1 cellular context compared by ENCODE assay signal in the genomic region with DNA sequence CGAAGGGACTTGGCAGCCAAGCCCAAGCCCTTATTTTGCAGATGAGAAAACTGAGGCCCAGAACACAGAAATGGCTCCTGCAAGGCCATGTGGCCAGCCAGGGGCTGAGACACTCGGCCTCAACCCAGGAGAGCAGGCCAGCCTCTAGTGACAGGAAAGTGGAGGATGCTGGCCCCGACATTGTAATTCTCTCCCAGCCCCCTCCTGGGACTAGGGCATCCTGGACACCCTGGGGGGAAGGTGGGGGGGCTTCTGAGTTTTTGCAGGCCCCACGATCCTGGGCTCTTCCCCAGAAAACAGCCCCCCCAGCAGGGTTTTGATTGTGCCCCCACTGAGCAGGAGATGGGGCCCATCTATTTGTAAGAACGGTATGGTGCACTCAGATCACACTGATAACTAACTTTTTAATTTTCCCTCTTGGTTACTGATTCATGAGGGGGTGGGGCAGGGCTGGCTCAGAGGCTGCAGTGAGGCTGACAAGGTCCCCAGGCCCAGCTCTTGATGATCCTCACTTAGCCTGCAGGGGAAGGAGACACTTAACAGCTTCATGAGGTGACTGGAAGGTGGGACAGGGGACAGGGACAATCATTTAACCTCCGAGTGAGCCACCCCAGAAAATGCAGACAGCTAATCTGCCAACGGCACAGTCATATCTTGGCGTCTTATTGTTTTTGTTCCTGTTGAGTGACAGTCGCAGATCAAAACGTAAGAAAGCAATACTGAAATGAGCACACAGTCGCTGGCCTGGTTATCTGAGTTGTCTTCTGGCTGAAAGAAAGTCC.
TF ChIP-seq lines count a peak whose summit lies in the region.

No MANE protein-coding gene starts in this region.

TF ChIP-seq in GM12878, 131 proteins besides CTCF, POLR2A, EP300 and RAD21:
- 0 out of 2 replicates have a peak, but pooled peaks have one; percentile 27 for TF ChIP-seq BACH1 (IDR thresholded peaks at IDR 0.05; ENCODE audit: borderline replicate concordance)
- TF ChIP-seq ZBED1 (IDR thresholded peaks at IDR 0.05; ENCODE audit: borderline replicate concordance), result 0 out of 2 replicates have a peak, but pooled peaks have one; percentile 53
- no peak for TF ChIP-seq ZNF274 (IDR thresholded peaks at IDR 0.05; ENCODE audit: insufficient read depth, insufficient read length)
- peak; percentile 71 for TF ChIP-seq SKIL (IDR thresholded peaks at IDR 0.05; ENCODE audit: low read depth, poor library complexity, severe bottlenecking)
- TF ChIP-seq PML (IDR thresholded peaks at IDR 0.05; ENCODE audit: low read length), result no peak
- TF ChIP-seq POLR2AphosphoS2 (IDR thresholded peaks at IDR 0.05; ENCODE audit: low read depth, low read length), result no peak
- no peak for TF ChIP-seq MTA3 (IDR thresholded peaks at IDR 0.05; ENCODE audit: borderline replicate concordance, low read length)
- TF ChIP-seq JUND (IDR thresholded peaks at IDR 0.05; ENCODE audit: low read depth, low read length), result 0 out of 2 replicates have a peak, but pooled peaks have one; percentile 17
- TF ChIP-seq, protein P1, sequence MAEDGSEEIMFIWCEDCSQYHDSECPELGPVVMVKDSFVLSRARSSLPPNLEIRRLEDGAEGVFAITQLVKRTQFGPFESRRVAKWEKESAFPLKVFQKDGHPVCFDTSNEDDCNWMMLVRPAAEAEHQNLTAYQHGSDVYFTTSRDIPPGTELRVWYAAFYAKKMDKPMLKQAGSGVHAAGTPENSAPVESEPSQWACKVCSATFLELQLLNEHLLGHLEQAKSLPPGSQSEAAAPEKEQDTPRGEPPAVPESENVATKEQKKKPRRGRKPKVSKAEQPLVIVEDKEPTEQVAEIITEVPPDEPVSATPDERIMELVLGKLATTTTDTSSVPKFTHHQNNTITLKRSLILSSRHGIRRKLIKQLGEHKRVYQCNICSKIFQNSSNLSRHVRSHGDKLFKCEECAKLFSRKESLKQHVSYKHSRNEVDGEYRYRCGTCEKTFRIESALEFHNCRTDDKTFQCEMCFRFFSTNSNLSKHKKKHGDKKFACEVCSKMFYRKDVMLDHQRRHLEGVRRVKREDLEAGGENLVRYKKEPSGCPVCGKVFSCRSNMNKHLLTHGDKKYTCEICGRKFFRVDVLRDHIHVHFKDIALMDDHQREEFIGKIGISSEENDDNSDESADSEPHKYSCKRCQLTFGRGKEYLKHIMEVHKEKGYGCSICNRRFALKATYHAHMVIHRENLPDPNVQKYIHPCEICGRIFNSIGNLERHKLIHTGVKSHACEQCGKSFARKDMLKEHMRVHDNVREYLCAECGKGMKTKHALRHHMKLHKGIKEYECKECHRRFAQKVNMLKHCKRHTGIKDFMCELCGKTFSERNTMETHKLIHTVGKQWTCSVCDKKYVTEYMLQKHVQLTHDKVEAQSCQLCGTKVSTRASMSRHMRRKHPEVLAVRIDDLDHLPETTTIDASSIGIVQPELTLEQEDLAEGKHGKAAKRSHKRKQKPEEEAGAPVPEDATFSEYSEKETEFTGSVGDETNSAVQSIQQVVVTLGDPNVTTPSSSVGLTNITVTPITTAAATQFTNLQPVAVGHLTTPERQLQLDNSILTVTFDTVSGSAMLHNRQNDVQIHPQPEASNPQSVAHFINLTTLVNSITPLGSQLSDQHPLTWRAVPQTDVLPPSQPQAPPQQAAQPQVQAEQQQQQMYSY (CRISPR knock-in tag; IDR thresholded peaks at IDR 0.05), result no peak
- TF ChIP-seq SP1 (IDR thresholded peaks at IDR 0.05; ENCODE audit: low read depth, low read length), result peak; percentile 18
- peak; percentile 41 for TF ChIP-seq RUNX3 (IDR thresholded peaks at IDR 0.05; ENCODE audit: low read length)
- peak; percentile 91 for TF ChIP-seq PBX3 (IDR thresholded peaks at IDR 0.05; ENCODE audit: insufficient replicate concordance, low read depth, low read length)
- TF ChIP-seq JUNB (IDR thresholded peaks at IDR 0.05), result peak; percentile 85
- TF ChIP-seq PAX8 (IDR thresholded peaks at IDR 0.05), result no peak
- peak; percentile 91 for TF ChIP-seq IRF4 (IDR thresholded peaks at IDR 0.05; ENCODE audit: low read depth, low read length)
- TF ChIP-seq, protein P2, sequence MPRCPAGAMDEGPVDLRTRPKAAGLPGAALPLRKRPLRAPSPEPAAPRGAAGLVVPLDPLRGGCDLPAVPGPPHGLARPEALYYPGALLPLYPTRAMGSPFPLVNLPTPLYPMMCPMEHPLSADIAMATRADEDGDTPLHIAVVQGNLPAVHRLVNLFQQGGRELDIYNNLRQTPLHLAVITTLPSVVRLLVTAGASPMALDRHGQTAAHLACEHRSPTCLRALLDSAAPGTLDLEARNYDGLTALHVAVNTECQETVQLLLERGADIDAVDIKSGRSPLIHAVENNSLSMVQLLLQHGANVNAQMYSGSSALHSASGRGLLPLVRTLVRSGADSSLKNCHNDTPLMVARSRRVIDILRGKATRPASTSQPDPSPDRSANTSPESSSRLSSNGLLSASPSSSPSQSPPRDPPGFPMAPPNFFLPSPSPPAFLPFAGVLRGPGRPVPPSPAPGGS (IDR thresholded peaks at IDR 0.05; ENCODE audit: borderline replicate concordance, insufficient read depth, low read depth, low read length, poor library complexity, severe bottlenecking), result peak; percentile 27
- no peak for TF ChIP-seq MYB (IDR thresholded peaks at IDR 0.05; ENCODE audit: borderline replicate concordance, low read depth, low read length)
- no peak for TF ChIP-seq CEBPZ (IDR thresholded peaks at IDR 0.05; ENCODE audit: low read depth, low read length)
- 0 out of 2 replicates have a peak, but pooled peaks have one; percentile 7 for TF ChIP-seq SMC3 (IDR thresholded peaks at IDR 0.05; ENCODE audit: borderline replicate concordance, low read length)
- peak; percentile 68; the same call in 1 of the 2 replicates for TF ChIP-seq NFIC (IDR thresholded peaks at IDR 0.05; ENCODE audit: low read depth, low read length)
- peak; percentile 97 for TF ChIP-seq CREM (IDR thresholded peaks at IDR 0.05; ENCODE audit: low read depth)
- peak; percentile 23; the same call in 1 of the 2 replicates for TF ChIP-seq ATF2 (IDR thresholded peaks at IDR 0.05; ENCODE audit: low read length)
- no peak for TF ChIP-seq RCOR1 (conservative IDR thresholded peaks at IDR 0.05; ENCODE audit: low read depth, low read length)
- no peak for TF ChIP-seq HDAC6 (IDR thresholded peaks at IDR 0.05; ENCODE audit: unreplicated experiment)
- TF ChIP-seq ASH2L (IDR thresholded peaks at IDR 0.05; ENCODE audit: borderline replicate concordance, low read depth), result no peak
- 0 out of 2 replicates have a peak, but pooled peaks have one; percentile 12 for TF ChIP-seq POLR2AphosphoS5 (IDR thresholded peaks at IDR 0.05; ENCODE audit: low read length)
- TF ChIP-seq NBN (IDR thresholded peaks at IDR 0.05), result peak; percentile 19; the same call in 1 of the 2 replicates
- TF ChIP-seq CREB1 (IDR thresholded peaks at IDR 0.05; ENCODE audit: low read depth), result peak; percentile 97
- 0 out of 2 replicates have a peak, but pooled peaks have one; percentile 11 for TF ChIP-seq ATF3 (IDR thresholded peaks at IDR 0.05; ENCODE audit: borderline replicate concordance, extremely low read depth, low read depth, low read length)
- no peak for TF ChIP-seq STAT3 (IDR thresholded peaks at IDR 0.05; ENCODE audit: low read depth, low read length)
- no peak for TF ChIP-seq RELA (IDR thresholded peaks at IDR 0.05; ENCODE audit: borderline replicate concordance, partially characterized antibody)
- TF ChIP-seq SRF (IDR thresholded peaks at IDR 0.05; ENCODE audit: low read depth in 2 of 2, low read length in 2 of 2), result 0 out of 4 replicates have a peak, but pooled peaks of 1 of the 2 experiments have one; percentile 61
- TF ChIP-seq RFX5 (IDR thresholded peaks at IDR 0.05; ENCODE audit: low read depth, low read length), result no peak
- TF ChIP-seq DPF2 (IDR thresholded peaks at IDR 0.05), result 0 out of 2 replicates have a peak, but pooled peaks have one; percentile 37
- peak; percentile 8; the same call in 1 of the 2 replicates for TF ChIP-seq EED (IDR thresholded peaks at IDR 0.05; ENCODE audit: low read depth)
- TF ChIP-seq LARP7 (IDR thresholded peaks at IDR 0.05), result no peak
- TF ChIP-seq, protein P3, sequence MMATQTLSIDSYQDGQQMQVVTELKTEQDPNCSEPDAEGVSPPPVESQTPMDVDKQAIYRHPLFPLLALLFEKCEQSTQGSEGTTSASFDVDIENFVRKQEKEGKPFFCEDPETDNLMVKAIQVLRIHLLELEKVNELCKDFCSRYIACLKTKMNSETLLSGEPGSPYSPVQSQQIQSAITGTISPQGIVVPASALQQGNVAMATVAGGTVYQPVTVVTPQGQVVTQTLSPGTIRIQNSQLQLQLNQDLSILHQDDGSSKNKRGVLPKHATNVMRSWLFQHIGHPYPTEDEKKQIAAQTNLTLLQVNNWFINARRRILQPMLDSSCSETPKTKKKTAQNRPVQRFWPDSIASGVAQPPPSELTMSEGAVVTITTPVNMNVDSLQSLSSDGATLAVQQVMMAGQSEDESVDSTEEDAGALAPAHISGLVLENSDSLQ (IDR thresholded peaks at IDR 0.05), result peak; percentile 97
- TF ChIP-seq, protein P4, sequence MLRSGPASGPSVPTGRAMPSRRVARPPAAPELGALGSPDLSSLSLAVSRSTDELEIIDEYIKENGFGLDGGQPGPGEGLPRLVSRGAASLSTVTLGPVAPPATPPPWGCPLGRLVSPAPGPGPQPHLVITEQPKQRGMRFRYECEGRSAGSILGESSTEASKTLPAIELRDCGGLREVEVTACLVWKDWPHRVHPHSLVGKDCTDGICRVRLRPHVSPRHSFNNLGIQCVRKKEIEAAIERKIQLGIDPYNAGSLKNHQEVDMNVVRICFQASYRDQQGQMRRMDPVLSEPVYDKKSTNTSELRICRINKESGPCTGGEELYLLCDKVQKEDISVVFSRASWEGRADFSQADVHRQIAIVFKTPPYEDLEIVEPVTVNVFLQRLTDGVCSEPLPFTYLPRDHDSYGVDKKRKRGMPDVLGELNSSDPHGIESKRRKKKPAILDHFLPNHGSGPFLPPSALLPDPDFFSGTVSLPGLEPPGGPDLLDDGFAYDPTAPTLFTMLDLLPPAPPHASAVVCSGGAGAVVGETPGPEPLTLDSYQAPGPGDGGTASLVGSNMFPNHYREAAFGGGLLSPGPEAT (IDR thresholded peaks at IDR 0.05; ENCODE audit: low read depth), result 0 out of 2 replicates have a peak, but pooled peaks have one; percentile 56
- no peak for TF ChIP-seq SMAD5 (IDR thresholded peaks at IDR 0.05; ENCODE audit: low read depth)
